In genomic region chr6:79430913-79431312, GRCh38 we compare ENCODE assay signal across 27 cellular contexts.
"Had no signal": no experiment of that assay in that cellular context is flagged by ENCODE, and none has a peak within 500 bp of the region (broad histone marks: within the 10 kb centered on the region; RNA-seq: fewer than 3 reads in every experiment).

No MANE protein-coding gene starts in this region.

- H3K4me3 Mint-ChIP-seq: activated CD8-positive, alpha-beta T cell treated with anti-CD3 and anti-CD28 coated beads for 36 hours; natural killer cell treated with Interleukin-12 subunit alpha and Interleukin-12 subunit beta and Interleukin-15 and Interleukin-18, amount 100 ng/mL, for 72 hours; stimulated activated effector memory CD8-positive, alpha-beta T cell treated with anti-CD3 and anti-CD28 coated beads, Interleukin-12 subunit alpha, Interleukin-12 subunit beta, amount 100 ng/mL, for 72 hours; stimulated activated naive CD8-positive, alpha-beta T cell treated with anti-CD3 and anti-CD28 coated beads, Interleukin-15, Interleukin-2, amounts not matched to agents 100 ng/mL and 50 ng/mL, for 24 hours; T-helper 1 cell treated with Interleukin-12 subunit alpha and Interleukin-12 subunit beta and Interleukin-4 antibody, amounts not matched to agents 30 μg/mL and 1 μg/mL, for 36 hours had no signal

- H3K4me1 ChIP-seq: body of pancreas, left ventricle myocardium inferior, uterus had no signal

- H3K9me3 ChIP-seq: body of pancreas, left ventricle myocardium inferior, mucosa of descending colon, neutrophil, ovary, thoracic aorta, uterus had no signal

- DNase-seq: activated CD4-positive, alpha-beta T cell treated with anti-CD3 and anti-CD28 coated beads, Interleukin-2, amount 50 U/mL, for 1 hour; activated CD8-positive, alpha-beta T cell treated with anti-CD3 and anti-CD28 coated beads for 36 hours; activated T-cell treated with anti-CD3 and anti-CD28 coated beads, Interleukin-2, amount 50 U/mL, for 48 hours; aorta; body of pancreas; foreskin fibroblast; head of caudate nucleus; hippocampal formation; left ventricle myocardium inferior; mucosa of descending colon; ovary; stimulated activated CD4-positive, alpha-beta T cell treated with anti-CD3 and anti-CD28 coated beads, Interleukin-4, amount 100 ng/mL, for 24 hours; T-helper 9 cell; uterus had no signal

- H3K9me3 Mint-ChIP-seq: activated CD8-positive, alpha-beta T cell treated with anti-CD3 and anti-CD28 coated beads for 36 hours; activated naive CD4-positive, alpha-beta T cell treated with anti-CD3 and anti-CD28 coated beads, Interleukin-2, amount 50 U/mL, for 72 hours; activated T-helper 2 cell treated with anti-CD3 and anti-CD28 coated beads, Interferon-gamma antibody, Interleukin-2, Interleukin-4, amounts not matched to agents 10 μg/mL and 5 μg/mL and 100 μg/mL, durations not matched to agents 14 hours and 24 hours and 36 hours; stimulated activated effector memory CD8-positive, alpha-beta T cell treated with anti-CD3 and anti-CD28 coated beads, Interleukin-12 subunit alpha, Interleukin-12 subunit beta, amount 100 ng/mL, for 72 hours; stimulated activated naive CD8-positive, alpha-beta T cell treated with anti-CD3 and anti-CD28 coated beads, Interleukin-15, Interleukin-2, amounts not matched to agents 100 ng/mL and 50 ng/mL, for 24 hours; T-helper 1 cell treated with Interleukin-12 subunit alpha and Interleukin-12 subunit beta and Interleukin-4 antibody, amounts not matched to agents 30 μg/mL and 1 μg/mL, for 36 hours had no signal

- H3K27me3 Mint-ChIP-seq: activated CD8-positive, alpha-beta T cell treated with anti-CD3 and anti-CD28 coated beads for 36 hours; natural killer cell treated with Interleukin-12 subunit alpha and Interleukin-12 subunit beta and Interleukin-15 and Interleukin-18, amount 100 ng/mL, for 72 hours; progenitor cell of endocrine pancreas; stimulated activated naive CD8-positive, alpha-beta T cell treated with anti-CD3 and anti-CD28 coated beads, Interleukin-15, Interleukin-2, amounts not matched to agents 100 ng/mL and 50 ng/mL, for 24 hours had no signal

- H3K27me3 ChIP-seq: body of pancreas, neutrophil, ovary, uterus had no signal

- H3K4me1 Mint-ChIP-seq: stimulated activated effector memory CD8-positive, alpha-beta T cell treated with anti-CD3 and anti-CD28 coated beads, Interleukin-12 subunit alpha, Interleukin-12 subunit beta, amount 100 ng/mL, for 72 hours had no signal

- H3K36me3 ChIP-seq: left ventricle myocardium inferior, neutrophil, ovary, thoracic aorta, uterus had no signal

- ATAC-seq: activated CD8-positive, alpha-beta T cell treated with anti-CD3 and anti-CD28 coated beads for 36 hours; activated naive CD4-positive, alpha-beta T cell treated with anti-CD3 and anti-CD28 coated beads, Interleukin-2, amount 50 U/mL, for 72 hours; body of pancreas; natural killer cell treated with Interleukin-12 subunit alpha and Interleukin-12 subunit beta and Interleukin-15 and Interleukin-18, amount 100 ng/mL, for 72 hours; sciatic nerve; stimulated activated effector memory CD8-positive, alpha-beta T cell treated with anti-CD3 and anti-CD28 coated beads, Interleukin-12 subunit alpha, Interleukin-12 subunit beta, amount 100 ng/mL, for 72 hours had no signal

- H3K27ac Mint-ChIP-seq: activated CD8-positive, alpha-beta T cell treated with anti-CD3 and anti-CD28 coated beads for 36 hours; activated naive CD4-positive, alpha-beta T cell treated with anti-CD3 and anti-CD28 coated beads, Interleukin-2, amount 50 U/mL, for 72 hours; activated T-helper 2 cell treated with anti-CD3 and anti-CD28 coated beads, Interferon-gamma antibody, Interleukin-2, Interleukin-4, amounts not matched to agents 10 μg/mL and 5 μg/mL and 100 μg/mL, durations not matched to agents 14 hours and 24 hours and 36 hours; natural killer cell treated with Interleukin-12 subunit alpha and Interleukin-12 subunit beta and Interleukin-15 and Interleukin-18, amount 100 ng/mL, for 72 hours; progenitor cell of endocrine pancreas; stimulated activated effector memory CD8-positive, alpha-beta T cell treated with anti-CD3 and anti-CD28 coated beads, Interleukin-12 subunit alpha, Interleukin-12 subunit beta, amount 100 ng/mL, for 72 hours; stimulated activated naive CD8-positive, alpha-beta T cell treated with anti-CD3 and anti-CD28 coated beads, Interleukin-15, Interleukin-2, amounts not matched to agents 100 ng/mL and 50 ng/mL, for 24 hours; T-helper 1 cell treated with Interleukin-12 subunit alpha and Interleukin-12 subunit beta and Interleukin-4 antibody, amounts not matched to agents 30 μg/mL and 1 μg/mL, for 36 hours had no signal

- H3K27ac ChIP-seq: body of pancreas, coronary artery, left ventricle myocardium inferior, neutrophil, ovary, skin epidermis, thoracic aorta, uterus had no signal

- H3K36me3 Mint-ChIP-seq: activated naive CD4-positive, alpha-beta T cell treated with anti-CD3 and anti-CD28 coated beads, Interleukin-2, amount 50 U/mL, for 72 hours; natural killer cell treated with Interleukin-12 subunit alpha and Interleukin-12 subunit beta and Interleukin-15 and Interleukin-18, amount 100 ng/mL, for 72 hours; stimulated activated effector memory CD8-positive, alpha-beta T cell treated with anti-CD3 and anti-CD28 coated beads, Interleukin-12 subunit alpha, Interleukin-12 subunit beta, amount 100 ng/mL, for 72 hours had no signal

- H3K4me3 ChIP-seq: body of pancreas, coronary artery, left ventricle myocardium inferior, lung, mucosa of descending colon, ovary, skin epidermis, thoracic aorta, uterus had no signal
